1 cellular context compared by ENCODE assay signal in genomic region chr2:18345848-18346247, GRCh38.
TF ChIP-seq lines count a peak whose summit lies in the region.

No MANE protein-coding gene starts in this region.

TF ChIP-seq in GM23338, 12 proteins besides CTCF, POLR2A, EP300 and RAD21 (continued from another document):
- no peak for TF ChIP-seq ZNF462 (CRISPR knock-in tag; IDR thresholded peaks at IDR 0.05)
